In the genomic region with DNA sequence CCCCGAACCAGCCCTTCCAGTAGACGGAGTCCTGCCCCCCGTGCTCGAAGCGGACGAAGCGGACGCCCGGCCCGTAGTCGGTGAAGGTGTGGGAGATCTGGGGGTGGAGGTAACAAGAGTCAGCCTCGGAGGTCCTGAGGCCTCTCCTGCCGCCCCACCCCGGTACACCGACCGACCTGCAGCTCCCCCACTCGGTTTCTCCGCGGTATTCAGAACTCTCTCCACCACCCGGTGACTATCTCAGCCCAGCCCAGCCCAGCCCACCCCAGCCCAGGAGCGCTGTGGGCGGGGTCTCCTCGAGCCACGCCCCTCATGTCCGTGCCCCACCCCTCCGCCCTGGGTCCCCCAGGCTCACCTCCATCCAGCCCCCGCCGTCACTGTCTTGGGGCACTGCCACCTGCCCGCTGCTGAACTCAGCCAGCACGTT, we compare ENCODE assay signal across 8 cellular contexts. TPM values are rescaled to one million over a fixed set of nuclear protein-coding genes. Genes with fewer than 3 reads are reported as not detected.
A peak's percentile ranks its signal among the peaks of the same experiment; 100 is the strongest.
DNase-seq lines count a peak whose midpoint lies in the region; ATAC-seq, FAIRE-seq and TF ChIP-seq lines count a peak whose summit lies in the region.

No MANE protein-coding gene starts in this region.

- FAIRE-seq in GM12891 (lab: Jason Lieb, UNC): no peak

- peaks cover 0 to 39% (median 17%) of the 10 kb centered on the region in 9 donors for H3K27me3 ChIP-seq in heart left ventricle
- peaks cover 0 to 48% (median 0%) of the 10 kb centered on the region in 4 donors for H3K27me3 ChIP-seq in esophagus squamous epithelium

- ATAC-seq in heart left ventricle: peak in 3 of 4 donors; percentile 31 to 38 (median 32)
- ATAC-seq in HG02938 (IDR thresholded peaks at IDR 0.05; ENCODE audit: unreplicated experiment): no peak

- intact Hi-C loops in heart left ventricle (cut with DNase I): loop anchor here in 5 of 10 donors (5.0 kb wide), 4 partner anchors 74 to 611 kb away; no protein-coding TSS in a partner anchor
- intact Hi-C loops in esophagus squamous epithelium (cut with DNase I): loop anchor here (10.0 kb wide), 1 partner anchor 614 kb away; no protein-coding TSS in a partner anchor

- DNase-seq in activated T-cell treated with anti-CD3 and anti-CD28 coated beads for 24 hours (ENCODE audit: low read depth) (peak; percentile 26), heart left ventricle (no peak), GM12891 (ENCODE audit: insufficient read length, low spot score) (no peak), activated gamma-delta T cell (lab: John Stamatoyannopoulos, UW) (no peak), esophagus squamous epithelium (lab: John Stamatoyannopoulos, UW) (no peak)
- DNase-seq in stimulated activated CD4-positive, alpha-beta T cell treated with anti-CD3 and anti-CD28 coated beads, Interleukin-12 subunit alpha, Interleukin-12 subunit beta, amount 100 ng/mL, for 48 hours (ENCODE audit: low read depth in 2 of 3, low spot score in 1 of 3): peak; percentile 15 to 19 (median 15)

- H3K4me3 ChIP-seq in HEK293 (ENCODE audit: low read depth, low read length): no peak overlapping the region
- H3K4me3 ChIP-seq in heart left ventricle: no peak overlapping the region
- H3K4me3 ChIP-seq in esophagus squamous epithelium: peak overlapping the region in 1 of 4 donors; percentile 30

- CTCF ChIA-PET in HEK293 (lab: Yijun Ruan, JAX): interaction anchor here (1.0 to 2.4 kb wide), 2 partner anchors 308 to 611 kb away, joined by 4 to 12 read pairs; no protein-coding TSS in a partner anchor

- H3K36me3 ChIP-seq in HEK293 (ENCODE audit: control insufficient read depth in 2 of 2, insufficient read depth in 1 of 2, low read length in 2 of 2): no peaks in the 10 kb centered on the region
- no peaks in the 10 kb centered on the region for H3K36me3 ChIP-seq in heart left ventricle
- no peaks in the 10 kb centered on the region for H3K36me3 ChIP-seq in esophagus squamous epithelium

- H3K4me1 ChIP-seq in HEK293 (ENCODE audit: control insufficient read depth, insufficient read depth, low read length) (no peaks in the 10 kb centered on the region), heart left ventricle (peaks cover 0 to 31% (median 16%) of the 10 kb centered on the region in 12 donors), esophagus squamous epithelium (peaks cover 0 to 43% (median 15%) of the 10 kb centered on the region in 3 donors)

- TF ChIP-seq POLR2A in heart left ventricle (IDR thresholded peaks at IDR 0.05) (no peak), GM12891 (IDR thresholded peaks at IDR 0.05; ENCODE audit: low read depth, low read length) (no peak), esophagus squamous epithelium (IDR thresholded peaks at IDR 0.05) (no peak)

- H3K27ac ChIP-seq in HEK293 (ENCODE audit: extremely low read depth, low read depth, low read length) (no peak overlapping the region), heart left ventricle (no peak overlapping the region), esophagus squamous epithelium (no peak overlapping the region)

- WGBS in heart left ventricle, 4 donors: 8 to 18% (median 9%) methylated on average over 15 to 30 of the region's 30 CpGs
- 41 to 79% methylated on average over 6 to 10 of the region's 30 CpGs for WGBS in esophagus squamous epithelium, 2 donors

- TF ChIP-seq CTCF in HEK293 (tag by site-specific recombination; IDR thresholded peaks at IDR 0.05): no peak
- no peak for TF ChIP-seq CTCF in heart left ventricle (IDR thresholded peaks at IDR 0.05)
- no peak for TF ChIP-seq CTCF in esophagus squamous epithelium (IDR thresholded peaks at IDR 0.05)

- POLR2A ChIA-PET in HEK293 (lab: Yijun Ruan, JAX): no interaction called here

- H3K9me3 ChIP-seq in HEK293 (ENCODE audit: control insufficient read depth, insufficient read depth, low read depth, low read length): no peaks in the 10 kb centered on the region
- no peaks in the 10 kb centered on the region for H3K9me3 ChIP-seq in heart left ventricle
- no peaks in the 10 kb centered on the region for H3K9me3 ChIP-seq in esophagus squamous epithelium

TF ChIP-seq in HEK293, 187 proteins besides CTCF, POLR2A, EP300 and RAD21 (continues in another document):
- no peak for TF ChIP-seq ZNF837 (tag by site-specific recombination; IDR thresholded peaks at IDR 0.05)
- TF ChIP-seq ZNF16 (tag by site-specific recombination; IDR thresholded peaks at IDR 0.05; ENCODE audit: low read depth): no peak
- no peak for TF ChIP-seq ZNF571 (tag by site-specific recombination; IDR thresholded peaks at IDR 0.05)
- TF ChIP-seq, protein P1, sequence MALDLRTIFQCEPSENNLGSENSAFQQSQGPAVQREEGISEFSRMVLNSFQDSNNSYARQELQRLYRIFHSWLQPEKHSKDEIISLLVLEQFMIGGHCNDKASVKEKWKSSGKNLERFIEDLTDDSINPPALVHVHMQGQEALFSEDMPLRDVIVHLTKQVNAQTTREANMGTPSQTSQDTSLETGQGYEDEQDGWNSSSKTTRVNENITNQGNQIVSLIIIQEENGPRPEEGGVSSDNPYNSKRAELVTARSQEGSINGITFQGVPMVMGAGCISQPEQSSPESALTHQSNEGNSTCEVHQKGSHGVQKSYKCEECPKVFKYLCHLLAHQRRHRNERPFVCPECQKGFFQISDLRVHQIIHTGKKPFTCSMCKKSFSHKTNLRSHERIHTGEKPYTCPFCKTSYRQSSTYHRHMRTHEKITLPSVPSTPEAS (tag by site-specific recombination; IDR thresholded peaks at IDR 0.05): no peak
- TF ChIP-seq SCRT1 (tag by site-specific recombination; IDR thresholded peaks at IDR 0.05; ENCODE audit: borderline replicate concordance): no peak
- TF ChIP-seq ZNF350 (tag by site-specific recombination; IDR thresholded peaks at IDR 0.05): no peak
- no peak for TF ChIP-seq ZNF324 (tag by site-specific recombination; IDR thresholded peaks at IDR 0.05)

TF ChIP-seq in GM12891, 5 proteins besides CTCF, POLR2A, EP300 and RAD21:
- TF ChIP-seq TAF1 (IDR thresholded peaks at IDR 0.05; ENCODE audit: low read depth, low read length) (no peak), PAX5 (IDR thresholded peaks at IDR 0.05; ENCODE audit: insufficient read depth, low read length, severe bottlenecking) (no peak)

RNA-seq across cellular contexts. Expression of a gene that starts 5.5 kb away (rescaled TPM):
- total RNA-seq in heart left ventricle: 1 to 10 TPM in 8 of 9 donors, under 1 TPM in 1; 0.83 to 7.5 (median 2.1) TPM
- polyA plus RNA-seq in heart left ventricle: 1 to 10 TPM; 2.5 to 4.6 TPM
- polyA plus RNA-seq in GM12891 (2012; ENCODE audit: low read depth, missing spikeins): 0.28 TPM
- 10 to 100 TPM in 1 of 4 donors, 1 to 10 TPM in 3; 2.6 to 13.6 (median 8.0) TPM for total RNA-seq in esophagus squamous epithelium

RNA-seq across cellular contexts. Expression of a gene that starts 5.9 kb away (rescaled TPM):
- total RNA-seq in heart left ventricle (10 to 100 TPM in 8 of 9 donors, 1 to 10 TPM in 1; 9.8 to 19.1 (median 15.1) TPM), esophagus squamous epithelium (10 to 100 TPM in 1 of 4 donors, 1 to 10 TPM in 3; 5.0 to 20.4 (median 7.0) TPM)
- polyA plus RNA-seq in heart left ventricle: 10 to 100 TPM; 16.6 to 18.1 TPM
- polyA plus RNA-seq in GM12891 (2012; ENCODE audit: low read depth, missing spikeins): 13.6 TPM

RNA-seq across cellular contexts. Expression of a gene that starts 15.3 kb away (rescaled TPM):
- total RNA-seq in heart left ventricle (10 to 100 TPM in 4 of 9 donors, 1 to 10 TPM in 5; 5.6 to 23.3 (median 8.3) TPM), esophagus squamous epithelium (10 to 100 TPM; 11.6 to 20.2 (median 12.2) TPM)
- 10 to 100 TPM in 1 of 2 donors, 1 to 10 TPM in 1; 5.6 to 10.9 TPM for polyA plus RNA-seq in heart left ventricle
- 13.5 TPM for polyA plus RNA-seq in GM12891 (2012; ENCODE audit: low read depth, missing spikeins)

RNA-seq across cellular contexts. Expression of a gene that starts 32.2 kb away (rescaled TPM):
- 10 to 100 TPM; 15.9 to 47.1 (median 18.5) TPM for total RNA-seq in heart left ventricle
- polyA plus RNA-seq in heart left ventricle: 10 to 100 TPM; 17.2 to 54.2 TPM
- polyA plus RNA-seq in GM12891 (2012; ENCODE audit: low read depth, missing spikeins): 47.6 TPM
- 10 to 100 TPM; 12.1 to 22.8 (median 18.9) TPM for total RNA-seq in esophagus squamous epithelium

RNA-seq across cellular contexts. Expression of a gene that starts 42.8 kb away (rescaled TPM):
- under 1 TPM in 5 of 9 donors, not detected in 4; 0.09 to 0.29 (median 0.12) TPM for total RNA-seq in heart left ventricle
- polyA plus RNA-seq in heart left ventricle: under 1 TPM; 0.03 to 0.04 TPM
- 0.01 TPM for polyA plus RNA-seq in GM12891 (2012; ENCODE audit: low read depth, missing spikeins)
- not detected for total RNA-seq in esophagus squamous epithelium

Comparison
In these comparisons a context has a peak if more than half of its experiments do, and no peak if none do; other contexts are left out.
1. DNase-seq: peak in activated T-cell treated with anti-CD3 and anti-CD28 coated beads for 24 hours (single experiment) and stimulated activated CD4-positive, alpha-beta T cell treated with anti-CD3 and anti-CD28 coated beads, Interleukin-12 subunit alpha, Interleukin-12 subunit beta, amount 100 ng/mL, for 48 hours (3 of 3); none in heart left ventricle (0 of 5), GM12891 (single experiment), activated gamma-delta T cell (single experiment) and esophagus squamous epithelium (single experiment).